2 cellular contexts compared by ENCODE assay signal in genomic region chr1:115676498-115677171, GRCh38.
TF ChIP-seq lines count a peak whose summit lies in the region.

No MANE protein-coding gene starts in this region.

TF ChIP-seq in SK-N-SH treated with all-trans-retinoic acid at 6 μM for 48 hours, 23 proteins besides CTCF, POLR2A, EP300 and RAD21 (continued from another document):
- TF ChIP-seq ISL1 (CRISPR knock-in tag; IDR thresholded peaks at IDR 0.05), result no peak
- TF ChIP-seq PPARA (CRISPR knock-in tag; IDR thresholded peaks at IDR 0.05; ENCODE audit: borderline replicate concordance), result no peak
- no peak for TF ChIP-seq CREB5 (CRISPR knock-in tag; IDR thresholded peaks at IDR 0.05; ENCODE audit: low read depth)
- TF ChIP-seq CSRNP3 (CRISPR knock-in tag; IDR thresholded peaks at IDR 0.05), result no peak
- no peak for TF ChIP-seq TOX (CRISPR knock-in tag; IDR thresholded peaks at IDR 0.05; ENCODE audit: borderline replicate concordance)
- no peak for TF ChIP-seq RARB (CRISPR knock-in tag; IDR thresholded peaks at IDR 0.05)
- no peak for TF ChIP-seq SNAI2 (CRISPR knock-in tag; IDR thresholded peaks at IDR 0.05)
- no peak for TF ChIP-seq ZNF565 (CRISPR knock-in tag; conservative IDR thresholded peaks at IDR 0.05; ENCODE audit: low read depth)

TF ChIP-seq in SK-N-SH, 30 proteins besides CTCF, POLR2A, EP300 and RAD21 (continued from another document):
- TF ChIP-seq REST (IDR thresholded peaks at IDR 0.05; ENCODE audit: low read depth, low read length), result no peak
- TF ChIP-seq USF1 (IDR thresholded peaks at IDR 0.05; ENCODE audit: borderline replicate concordance, low read depth), result no peak
- TF ChIP-seq FOXM1 (IDR thresholded peaks at IDR 0.05; ENCODE audit: low read depth), result no peak
- no peak for TF ChIP-seq RCOR1 (IDR thresholded peaks at IDR 0.05; ENCODE audit: low read length)
- no peak for TF ChIP-seq GABPA (IDR thresholded peaks at IDR 0.05; ENCODE audit: low read depth)
- no peak for TF ChIP-seq EZH2phosphoT487 (IDR thresholded peaks at IDR 0.05; ENCODE audit: borderline replicate concordance, low read depth)
- no peak for TF ChIP-seq MXI1 (IDR thresholded peaks at IDR 0.05; ENCODE audit: low read depth, low read length)
- no peak for TF ChIP-seq IRF3 (IDR thresholded peaks at IDR 0.05; ENCODE audit: low read depth, low read length)
- no peak for TF ChIP-seq JUND (IDR thresholded peaks at IDR 0.05)
- no peak for TF ChIP-seq FOSL2 (IDR thresholded peaks at IDR 0.05; ENCODE audit: borderline replicate concordance, low read depth)
- TF ChIP-seq ELF1 (IDR thresholded peaks at IDR 0.05), result no peak
- TF ChIP-seq NFIC (IDR thresholded peaks at IDR 0.05; ENCODE audit: borderline replicate concordance), result no peak
- TF ChIP-seq MAX (IDR thresholded peaks at IDR 0.05; ENCODE audit: low read depth), result no peak
- TF ChIP-seq NRF1 (IDR thresholded peaks at IDR 0.05; ENCODE audit: low read depth, low read length), result no peak
- TF ChIP-seq TEAD4 (IDR thresholded peaks at IDR 0.05; ENCODE audit: borderline replicate concordance, insufficient read depth), result no peak
- TF ChIP-seq MEF2A (IDR thresholded peaks at IDR 0.05; ENCODE audit: borderline replicate concordance, low read depth), result no peak
- TF ChIP-seq ZBTB33 (IDR thresholded peaks at IDR 0.05; ENCODE audit: borderline replicate concordance, low read depth), result no peak
TF ChIP-seq in SK-N-SH: peak in this region for 0.
